In genomic region chr2:27582695-27583389, GRCh38 we compare ENCODE assay signal across 8 cellular contexts. TPM values are rescaled to one million over a fixed set of nuclear protein-coding genes. Genes with fewer than 3 reads are reported as not detected.
A peak's percentile ranks its signal among the peaks of the same experiment; 100 is the strongest.
DNase-seq lines count a peak whose midpoint lies in the region; TF ChIP-seq lines count a peak whose summit lies in the region.

A gene with protein sequence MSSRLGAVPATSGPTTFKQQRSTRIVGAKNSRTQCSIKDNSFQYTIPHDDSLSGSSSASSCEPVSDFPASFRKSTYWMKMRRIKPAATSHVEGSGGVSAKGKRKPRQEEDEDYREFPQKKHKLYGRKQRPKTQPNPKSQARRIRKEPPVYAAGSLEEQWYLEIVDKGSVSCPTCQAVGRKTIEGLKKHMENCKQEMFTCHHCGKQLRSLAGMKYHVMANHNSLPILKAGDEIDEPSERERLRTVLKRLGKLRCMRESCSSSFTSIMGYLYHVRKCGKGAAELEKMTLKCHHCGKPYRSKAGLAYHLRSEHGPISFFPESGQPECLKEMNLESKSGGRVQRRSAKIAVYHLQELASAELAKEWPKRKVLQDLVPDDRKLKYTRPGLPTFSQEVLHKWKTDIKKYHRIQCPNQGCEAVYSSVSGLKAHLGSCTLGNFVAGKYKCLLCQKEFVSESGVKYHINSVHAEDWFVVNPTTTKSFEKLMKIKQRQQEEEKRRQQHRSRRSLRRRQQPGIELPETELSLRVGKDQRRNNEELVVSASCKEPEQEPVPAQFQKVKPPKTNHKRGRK (plus strand): TSS chr2:27583042. CDS start chr2:27583113, 71 bp downstream.

- peak within 1 kb of the TSS; percentile 97 for H3K4me2 ChIP-seq in neural progenitor cell

- DNase-seq in G401 (ENCODE audit: low spot score) (peak; percentile 86), H7 (peak; percentile 93), M059J (ENCODE audit: low read depth) (peak; percentile 89), SIG-M5 (lab: John Stamatoyannopoulos, UW) (peak; percentile 89), activated gamma-delta T cell (lab: John Stamatoyannopoulos, UW) (peak; percentile 50), foreskin melanocyte (peak; percentile 87), neural progenitor cell (ENCODE audit: low spot score) (peak; percentile 96)

- H3F3A ChIP-seq in neural progenitor cell (ENCODE audit: low read depth): no peaks in the 10 kb centered on the region

- H4K20me1 ChIP-seq in neural progenitor cell (ENCODE audit: low read depth): peaks cover 21% of the 10 kb centered on the region

- H3K36me3 Mint-ChIP-seq in neural progenitor cell: peaks cover 16% of the 10 kb centered on the region

- H3K36me3 ChIP-seq in H7 (replicated peaks; ENCODE audit: control insufficient read depth, insufficient read depth, low read length) (no peaks in the 10 kb centered on the region), neural progenitor cell (no peaks in the 10 kb centered on the region), stomach smooth muscle (ENCODE audit: control insufficient read depth in 2 of 2, insufficient read depth in 2 of 2, low read length in 2 of 2) (no peaks in the 10 kb centered on the region)

- peaks cover 50% of the 10 kb centered on the region for H3K79me2 ChIP-seq in neural progenitor cell (ENCODE audit: low read depth)

- no peaks in the 10 kb centered on the region for H3K9me3 ChIP-seq in neural progenitor cell (ENCODE audit: low read depth)
- H3K9me3 ChIP-seq in stomach smooth muscle (ENCODE audit: control insufficient read depth in 2 of 2, low read length in 2 of 2): peaks cover 11 to 15% of the 10 kb centered on the region in 2 donors

- in situ Hi-C loops in G401 (cut with HindIII; ENCODE audit: low sequenced_read_pairs): no loop called here

- H3K27ac ChIP-seq in neural progenitor cell: no peak within 1 kb of the TSS
- peak within 1 kb of the TSS; percentile 83 for H3K27ac ChIP-seq in stomach smooth muscle (ENCODE audit: low read length)

- peaks cover 8% of the 10 kb centered on the region for H3K27me3 Mint-ChIP-seq in neural progenitor cell (ENCODE audit: insufficient read depth, low read depth)

- peak; percentile 10 for TF ChIP-seq CTCF in neural progenitor cell (IDR thresholded peaks at IDR 0.05)

- peak within 1 kb of the TSS; percentile 92 for H3K4me3 Mint-ChIP-seq in neural progenitor cell

- peak within 1 kb of the TSS; percentile 86 for H2AFZ ChIP-seq in neural progenitor cell (replicated peaks)

- peaks cover 18% of the 10 kb centered on the region for H3K4me1 Mint-ChIP-seq in neural progenitor cell

- H3K9ac ChIP-seq in neural progenitor cell: peak within 1 kb of the TSS; percentile 76
- H3K9ac ChIP-seq in stomach smooth muscle (ENCODE audit: low read length in 2 of 2): peak within 1 kb of the TSS; percentile 80 to 95

- peak within 1 kb of the TSS; percentile 92 for H3K27ac Mint-ChIP-seq in neural progenitor cell

- peaks cover 24% of the 10 kb centered on the region for H3K9me3 Mint-ChIP-seq in neural progenitor cell

- H3K27me3 ChIP-seq in H7 (ENCODE audit: control insufficient read depth, insufficient read depth, low read length) (no peaks in the 10 kb centered on the region), neural progenitor cell (peaks cover 31% of the 10 kb centered on the region), stomach smooth muscle (ENCODE audit: control insufficient read depth in 1 of 2, insufficient read depth in 2 of 2, low read length in 2 of 2) (no peaks in the 10 kb centered on the region)

- H3K4me1 ChIP-seq in neural progenitor cell (peaks cover 10% of the 10 kb centered on the region), stomach smooth muscle (ENCODE audit: control insufficient read depth, insufficient read depth, low read length) (peaks cover 17% of the 10 kb centered on the region)

- H3K4me3 ChIP-seq in H7 (ENCODE audit: insufficient read depth, low read depth, low read length) (peak within 1 kb of the TSS; percentile 59), neural progenitor cell (peak within 1 kb of the TSS; percentile 89), stomach smooth muscle (ENCODE audit: low read length in 2 of 2) (peak within 1 kb of the TSS; percentile 96)

RNA-seq across cellular contexts. Expression of the gene that starts here (rescaled TPM):
- not detected in 2 replicates for total RNA-seq in G401 (2014; rRNA removed; shearing (Covaris generic))
- total RNA-seq in H7 (2014; rRNA removed; shearing (Covaris generic)): 33.4 and 37.6 TPM in 2 replicates
- 22.7 and 23.3 TPM in 2 replicates for total RNA-seq in M059J (2014; rRNA removed; shearing (Covaris generic))
- total RNA-seq in neural progenitor cell (ENCODE audit: low replicate concordance): 96.1 and 106 TPM in 2 replicates

Comparison
In these comparisons a context has a peak if more than half of its experiments do, and no peak if none do; other contexts are left out.
1. RNA of the gene that starts here (total RNA-seq): 96.1 to 106 TPM in neural progenitor cell, 33.4 to 37.6 TPM in H7 and 22.7 to 23.3 TPM in M059J; not detected in G401; every median in the first group is over 10 times any median in the second.
2. Peak in DNase-seq in G401; RNA of the gene not detected or under 1 TPM.
3. Peak in every context shown above with its lines, with median percentiles within 50 percentile points of each other: DNase-seq and H3K4me3 ChIP-seq.